In the genomic region with DNA sequence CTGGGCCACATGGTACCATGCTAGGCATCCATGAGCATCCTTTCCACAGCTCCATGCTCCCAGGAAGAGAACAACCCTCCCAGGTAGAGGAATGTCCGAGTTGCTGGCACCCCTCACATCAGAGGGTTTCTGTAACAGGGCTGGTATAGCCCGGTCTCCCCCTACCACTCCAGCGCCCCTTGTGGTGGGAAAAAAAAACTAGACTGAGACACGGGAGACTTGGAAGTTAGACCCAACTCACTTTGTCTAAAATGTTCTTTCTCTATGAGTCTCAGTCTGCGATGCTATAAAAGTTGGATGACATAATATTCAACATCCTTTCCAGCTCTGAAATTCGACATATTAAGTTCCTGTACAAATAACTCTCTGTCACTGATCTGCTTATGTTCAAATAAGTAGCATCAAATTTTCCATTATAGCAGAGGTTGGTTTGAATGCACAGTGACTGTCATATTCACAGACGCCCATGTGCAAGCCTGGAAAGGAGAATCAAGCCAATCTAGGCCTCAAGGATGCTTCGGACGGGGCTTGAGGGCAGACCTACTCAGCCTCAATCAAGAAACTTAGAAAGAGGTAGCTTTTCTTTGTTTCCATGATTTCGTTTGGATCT, we compare ENCODE assay signal across 8 cellular contexts. TPM values are rescaled to one million over a fixed set of nuclear protein-coding genes. Genes with fewer than 3 reads are reported as not detected.
DNase-seq lines count a peak whose midpoint lies in the region; ATAC-seq and TF ChIP-seq lines count a peak whose summit lies in the region.

No MANE protein-coding gene starts in this region.

- H3K27ac ChIP-seq in cingulate gyrus (ENCODE audit: low read depth, low read length) = peak overlapping the region; percentile 94

- peaks cover 60% of the 10 kb centered on the region for H3K4me1 Mint-ChIP-seq in activated naive CD4-positive, alpha-beta T cell treated with anti-CD3 and anti-CD28 coated beads, Interleukin-2, amount 50 U/mL, for 24 hours
- H3K4me1 Mint-ChIP-seq in activated naive CD4-positive, alpha-beta T cell treated with anti-CD3 and anti-CD28 coated beads, Interleukin-2, amount 10 ng/mL, durations not matched to agents 7 days and 5 days = peaks cover 62% of the 10 kb centered on the region
- H3K4me1 Mint-ChIP-seq in progenitor cell of endocrine pancreas (ENCODE audit: low read depth) = peaks cover 15% of the 10 kb centered on the region

- no peaks in the 10 kb centered on the region for H3K9me3 Mint-ChIP-seq in activated naive CD4-positive, alpha-beta T cell treated with anti-CD3 and anti-CD28 coated beads, Interleukin-2, amount 50 U/mL, for 24 hours
- no peaks in the 10 kb centered on the region for H3K9me3 Mint-ChIP-seq in activated naive CD4-positive, alpha-beta T cell treated with anti-CD3 and anti-CD28 coated beads, Interleukin-2, amount 10 ng/mL, durations not matched to agents 7 days and 5 days
- no peaks in the 10 kb centered on the region for H3K9me3 Mint-ChIP-seq in progenitor cell of endocrine pancreas (ENCODE audit: low read depth)

- ATAC-seq in GM18873 (IDR thresholded peaks at IDR 0.05; ENCODE audit: low FRiP score, unreplicated experiment) (no peak), HG03280 (IDR thresholded peaks at IDR 0.05; ENCODE audit: unreplicated experiment) (no peak)

- H3K27ac Mint-ChIP-seq in activated naive CD4-positive, alpha-beta T cell treated with anti-CD3 and anti-CD28 coated beads, Interleukin-2, amount 50 U/mL, for 24 hours = peak overlapping the region; percentile 92
- H3K27ac Mint-ChIP-seq in activated naive CD4-positive, alpha-beta T cell treated with anti-CD3 and anti-CD28 coated beads, Interleukin-2, amount 10 ng/mL, durations not matched to agents 7 days and 5 days = no peak overlapping the region
- H3K27ac Mint-ChIP-seq in progenitor cell of endocrine pancreas = no peak overlapping the region

- H3K4me3 Mint-ChIP-seq in activated naive CD4-positive, alpha-beta T cell treated with anti-CD3 and anti-CD28 coated beads, Interleukin-2, amount 50 U/mL, for 24 hours = no peak overlapping the region
- no peak overlapping the region for H3K4me3 Mint-ChIP-seq in activated naive CD4-positive, alpha-beta T cell treated with anti-CD3 and anti-CD28 coated beads, Interleukin-2, amount 10 ng/mL, durations not matched to agents 7 days and 5 days
- H3K4me3 Mint-ChIP-seq in progenitor cell of endocrine pancreas (ENCODE audit: low read depth) = no peak overlapping the region

- TF ChIP-seq CTCF in progenitor cell of endocrine pancreas (IDR thresholded peaks at IDR 0.05; ENCODE audit: unreplicated experiment) = peak; percentile 72

- DNase-seq in activated naive CD4-positive, alpha-beta T cell treated with anti-CD3 and anti-CD28 coated beads, Interleukin-2, amount 10 ng/mL, durations not matched to agents 7 days and 5 days = no peak
- DNase-seq in NCI-H69 (lab: John Stamatoyannopoulos, UW) (peak; percentile 54), progenitor cell of endocrine pancreas (ENCODE audit: low spot score, unreplicated experiment) (no peak), cerebellar cortex (ENCODE audit: low spot score) (no peak)

- no peaks in the 10 kb centered on the region for H3K27me3 Mint-ChIP-seq in activated naive CD4-positive, alpha-beta T cell treated with anti-CD3 and anti-CD28 coated beads, Interleukin-2, amount 50 U/mL, for 24 hours
- H3K27me3 Mint-ChIP-seq in activated naive CD4-positive, alpha-beta T cell treated with anti-CD3 and anti-CD28 coated beads, Interleukin-2, amount 10 ng/mL, durations not matched to agents 7 days and 5 days = peaks cover 4% of the 10 kb centered on the region
- peaks cover 16% of the 10 kb centered on the region for H3K27me3 Mint-ChIP-seq in progenitor cell of endocrine pancreas

- no peaks in the 10 kb centered on the region for H3K36me3 Mint-ChIP-seq in activated naive CD4-positive, alpha-beta T cell treated with anti-CD3 and anti-CD28 coated beads, Interleukin-2, amount 50 U/mL, for 24 hours
- peaks cover 1% of the 10 kb centered on the region for H3K36me3 Mint-ChIP-seq in activated naive CD4-positive, alpha-beta T cell treated with anti-CD3 and anti-CD28 coated beads, Interleukin-2, amount 10 ng/mL, durations not matched to agents 7 days and 5 days
- H3K36me3 Mint-ChIP-seq in progenitor cell of endocrine pancreas (ENCODE audit: insufficient read depth) = no peaks in the 10 kb centered on the region

- CTCF ChIA-PET in activated naive CD4-positive, alpha-beta T cell treated with anti-CD3 and anti-CD28 coated beads, Interleukin-2, amount 10 ng/mL, durations not matched to agents 7 days and 5 days (lab: Charles Lee) = interaction anchor here (0.7 to 2.2 kb wide), 5 partner anchors 12 to 190 kb away, joined by 3 to 7 read pairs (median 3); a partner anchor contains a TSS

RNA-seq across cellular contexts. Expression of a gene that starts 25.7 kb away (rescaled TPM):
- total RNA-seq in progenitor cell of endocrine pancreas = 36.6 and 38.5 TPM in 2 replicates

RNA-seq across cellular contexts. Expression of a gene that starts 54.5 kb away (rescaled TPM):
- 6.4 and 6.9 TPM in 2 replicates for total RNA-seq in progenitor cell of endocrine pancreas
